Comparison of ENCODE assay signal across 13 cellular contexts in genomic region chr16:86946981-86947380, GRCh38.
"Had no signal": no experiment of that assay in that cellular context is flagged by ENCODE, and none has a peak within 500 bp of the region (broad histone marks: within the 10 kb centered on the region; RNA-seq: fewer than 3 reads in every experiment).

No MANE protein-coding gene starts in this region.

- H3K4me3 ChIP-seq: adrenal gland, esophagus muscularis mucosa, prostate gland, testis had no signal

- H3K9me3 ChIP-seq: adrenal gland, esophagus muscularis mucosa, prostate gland, testis had no signal

- H3K4me1 ChIP-seq: adrenal gland, prostate gland, testis had no signal

- H3K27me3 ChIP-seq: adrenal gland, testis had no signal

- ATAC-seq: activated CD4-positive, alpha-beta T cell treated with anti-CD3 and anti-CD28 coated beads for 36 hours; activated T-cell treated with anti-CD3 and anti-CD28 coated beads, Interleukin-2, amount 50 U/mL, for 4 hours; naive thymus-derived CD4-positive, alpha-beta T cell; stimulated activated naive CD8-positive, alpha-beta T cell treated with anti-CD3 and anti-CD28 coated beads, Interleukin-15, amount 100 ng/mL, for 72 hours; T-helper 17 cell had no signal

- DNase-seq: activated CD4-positive, alpha-beta memory T cell treated with anti-CD3 and anti-CD28 coated beads, Interleukin-2, amount 10 ng/mL, durations not matched to agents 7 days and 5 days; activated CD4-positive, alpha-beta T cell treated with anti-CD3 and anti-CD28 coated beads for 36 hours; activated effector memory CD4-positive, alpha-beta T cell treated with anti-CD3 and anti-CD28 coated beads, Interleukin-2, amount 50 U/mL, for 16 hours; activated T-cell treated with anti-CD3 and anti-CD28 coated beads, Interleukin-2, amount 50 U/mL, for 4 hours; adrenal gland; naive thymus-derived CD4-positive, alpha-beta T cell; right cardiac atrium; stimulated activated naive CD8-positive, alpha-beta T cell treated with anti-CD3 and anti-CD28 coated beads, Interleukin-15, amount 100 ng/mL, for 72 hours; T-helper 17 cell; testis; WERI-Rb-1 had no signal

- H3K27ac ChIP-seq: adrenal gland, esophagus muscularis mucosa, prostate gland, testis, WERI-Rb-1 had no signal

- H3K36me3 ChIP-seq: adrenal gland, esophagus muscularis mucosa, prostate gland, WERI-Rb-1 had no signal
